9 cellular contexts compared by ENCODE assay signal in genomic region chr7:151089893-151090730, GRCh38. TPM values are rescaled to one million over a fixed set of nuclear protein-coding genes. Genes with fewer than 3 reads are reported as not detected.
DNase-seq lines count a peak whose midpoint lies in the region; TF ChIP-seq lines count a peak whose summit lies in the region.
"Had no signal": no experiment of that assay in that cellular context is flagged by ENCODE, and none has a peak within 500 bp of the region (broad histone marks: within the 10 kb centered on the region; RNA-seq: fewer than 3 reads in every experiment).

No MANE protein-coding gene starts in this region.

- H3K36me3 ChIP-seq in mesendoderm (ENCODE audit: control insufficient read depth, insufficient read depth, low read length) = peaks cover 2% of the 10 kb centered on the region
- no peaks in the 10 kb centered on the region for H3K36me3 ChIP-seq in testis (ENCODE audit: low read depth, missing control alignments)

- no peak overlapping the region for H3K18ac ChIP-seq in mesendoderm (ENCODE audit: low read length)

- no peak overlapping the region for H3K23ac ChIP-seq in mesendoderm (ENCODE audit: low read length)

- H2BK5ac ChIP-seq in mesendoderm (ENCODE audit: low read length) = no peak overlapping the region

- H2BK120ac ChIP-seq in mesendoderm (ENCODE audit: low read depth, low read length) = no peak overlapping the region

- TF ChIP-seq CTCF in coronary artery (IDR thresholded peaks at IDR 0.05) = no peak
- no peak for TF ChIP-seq CTCF in testis (IDR thresholded peaks at IDR 0.05)
- no peak for TF ChIP-seq CTCF in GM10248 (IDR thresholded peaks at IDR 0.05; ENCODE audit: control extremely low read depth, extremely low read depth, low read depth, missing control alignments)

- H2AK5ac ChIP-seq in mesendoderm (ENCODE audit: low read length) = no peak overlapping the region

- no peaks in the 10 kb centered on the region for H3K9me3 ChIP-seq in testis

- peaks cover 22% of the 10 kb centered on the region for H3K79me2 ChIP-seq in mesendoderm (ENCODE audit: control insufficient read depth, insufficient read depth, low read length)

- intact Hi-C loops in testis (cut with DNase I; ENCODE audit: low total_unique reads) = no loop called here

- POLR2A ChIA-PET in GM10248 (lab: Yijun Ruan, JAX) = no interaction called here

- H3K4me2 ChIP-seq in mesendoderm (ENCODE audit: low read length) = no peak overlapping the region

- H3K27me3 ChIP-seq in mesendoderm (ENCODE audit: insufficient read depth, low read length, poor library complexity) = no peaks in the 10 kb centered on the region
- H3K27me3 ChIP-seq in testis = no peaks in the 10 kb centered on the region

- peak overlapping the region; percentile 75 to 92 for H3K27ac ChIP-seq in coronary artery
- no peak overlapping the region for H3K27ac ChIP-seq in mesendoderm (ENCODE audit: low read depth, low read length)
- peak overlapping the region; percentile 70 to 84 for H3K27ac ChIP-seq in testis

- H4K8ac ChIP-seq in mesendoderm (ENCODE audit: low read depth, low read length) = no peak overlapping the region

- peaks cover 36% of the 10 kb centered on the region for H3K79me1 ChIP-seq in mesendoderm (ENCODE audit: low read length)

- CTCF ChIA-PET in GM10248 (lab: Yijun Ruan, JAX) = interaction anchor here (0.7 to 12.8 kb wide), 4 partner anchors 8 to 106 kb away, joined by 3 to 149 read pairs (median 4); no protein-coding TSS in a partner anchor

- H3K9ac ChIP-seq in mesendoderm (ENCODE audit: low read length) = peak overlapping the region; percentile 9

- TF ChIP-seq POLR2A in testis (IDR thresholded peaks at IDR 0.05) = no peak

- H3K4ac ChIP-seq in mesendoderm (ENCODE audit: low read depth, low read length) = no peak overlapping the region

- no CpG with 5 or more reads among the region's 22 CpGs for WGBS in mesendoderm (ENCODE audit: extremely low coverage, insufficient coverage, low lambda C conversion rate)
- WGBS in testis, 2 donors = 70 to 75% methylated on average over 19 to 22 of the region's 22 CpGs

- peak overlapping the region; percentile 42 for H3K56ac ChIP-seq in mesendoderm (ENCODE audit: low read length)

- H2BK15ac ChIP-seq in mesendoderm (replicated peaks; ENCODE audit: low read depth) = no peak overlapping the region

- H4K5ac ChIP-seq in mesendoderm (ENCODE audit: low read length) = no peak overlapping the region

- peaks cover 15% of the 10 kb centered on the region for H3K4me1 ChIP-seq in mesendoderm (ENCODE audit: control insufficient read depth, low read depth, low read length)
- peaks cover 32% of the 10 kb centered on the region for H3K4me1 ChIP-seq in testis

- H3K4me3 ChIP-seq in coronary artery (peak overlapping the region; percentile 97), mesendoderm (ENCODE audit: low read length) (no peak overlapping the region), testis (no peak overlapping the region)

- DNase-seq in NCI-H524 treated with DMSO at 0.1 percent for 48 hours (lab: John Stamatoyannopoulos, UW) = peak; percentile 62
- DNase-seq in coronary artery (ENCODE audit: low spot score) = no peak
- DNase-seq in mesendoderm = no peak
- no peak for DNase-seq in testis
- no peak for DNase-seq in ureter (ENCODE audit: low spot score)
- DNase-seq in inferior parietal cortex (ENCODE audit: extremely low spot score) = no peak
- no peak for DNase-seq in SIG-M5 treated with dmso at 0.1 percent for 504 hours (lab: John Stamatoyannopoulos, UW; ENCODE audit: unreplicated experiment)
- no peak for DNase-seq in GM10248 (ENCODE audit: extremely low spot score)
- DNase-seq: activated naive CD4-positive, alpha-beta T cell treated with anti-CD3 and anti-CD28 coated beads, Interleukin-2, amount 50 U/mL, for 16 hours had no signal

RNA-seq across cellular contexts. Expression of gene AGAP3, which starts 3.8 kb away (rescaled TPM):
- 27.6 TPM for polyA plus RNA-seq in mesendoderm (2013, experiment 1 of 2)
- polyA plus RNA-seq in mesendoderm (2013, experiment 2 of 2) = 26.4 TPM
- total RNA-seq in testis (10 to 100 TPM; 65.6 to 90.5 TPM), ureter (178 TPM)
- polyA plus RNA-seq in testis (ENCODE audit: insufficient read depth, low read depth, low replicate concordance) = 44.1 TPM

RNA-seq across cellular contexts. Expression of gene TMUB1, which starts 6.8 kb away (rescaled TPM):
- 43.1 TPM for polyA plus RNA-seq in mesendoderm (2013, experiment 1 of 2)
- polyA plus RNA-seq in mesendoderm (2013, experiment 2 of 2) = 42.0 TPM
- total RNA-seq in testis (10 to 100 TPM; 63.2 to 68.7 TPM), ureter (24.9 TPM)
- 30.8 TPM for polyA plus RNA-seq in testis (ENCODE audit: insufficient read depth, low read depth, low replicate concordance)

RNA-seq across cellular contexts. Expression of gene FASTK, which starts 9.5 kb away (rescaled TPM):
- 29.3 TPM for polyA plus RNA-seq in mesendoderm (2013, experiment 1 of 2)
- polyA plus RNA-seq in mesendoderm (2013, experiment 2 of 2) = 27.9 TPM
- total RNA-seq in testis = 100 to 1,000 TPM; 114 to 124 TPM
- 60.3 TPM for polyA plus RNA-seq in testis (ENCODE audit: insufficient read depth, low read depth, low replicate concordance)
- total RNA-seq in ureter = 91.7 TPM

RNA-seq across cellular contexts. Expression of gene SLC4A2, which starts 30.7 kb away (rescaled TPM):
- polyA plus RNA-seq in mesendoderm (2013, experiment 1 of 2) = 51.8 TPM
- 53.3 TPM for polyA plus RNA-seq in mesendoderm (2013, experiment 2 of 2)
- total RNA-seq in testis (100 to 1,000 TPM; 147 to 153 TPM), ureter (74.2 TPM)
- polyA plus RNA-seq in testis (ENCODE audit: insufficient read depth, low read depth, low replicate concordance) = 68.9 TPM

RNA-seq across cellular contexts. Expression of gene CDK5, which starts 32.4 kb away (rescaled TPM):
- 9.7 TPM for polyA plus RNA-seq in mesendoderm (2013, experiment 1 of 2)
- 10.1 TPM for polyA plus RNA-seq in mesendoderm (2013, experiment 2 of 2)
- 10 to 100 TPM; 10.5 to 15.4 TPM for total RNA-seq in testis
- polyA plus RNA-seq in testis (ENCODE audit: insufficient read depth, low read depth, low replicate concordance) = 7.1 TPM
- 5.5 TPM for total RNA-seq in ureter
